Comparison of ENCODE assay signal across 1 cellular context in the genomic region with DNA sequence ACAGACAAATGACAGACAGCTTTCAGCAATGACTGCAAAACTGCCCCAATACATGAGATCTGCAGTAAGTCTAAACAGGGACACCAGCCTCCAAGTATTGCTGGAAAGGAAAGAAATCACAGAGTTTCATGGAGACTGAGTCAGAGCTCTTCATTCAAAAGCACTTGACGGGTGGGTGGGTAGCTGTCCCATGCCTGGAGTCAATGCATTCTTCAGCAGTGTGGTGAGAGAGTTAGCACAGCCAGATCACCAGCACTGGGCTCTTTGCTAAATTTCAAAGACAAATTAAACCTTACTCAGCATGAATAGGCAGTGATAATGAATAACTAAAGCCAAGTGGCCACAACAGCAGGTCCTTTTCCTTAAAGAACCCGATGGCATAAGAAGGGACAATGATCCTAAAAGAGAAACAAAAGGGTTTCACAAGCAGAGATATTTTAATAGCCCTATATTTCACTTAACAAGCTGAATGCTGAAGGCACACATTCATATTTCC.
TF ChIP-seq lines count a peak whose summit lies in the region.

No MANE protein-coding gene starts in this region.

TF ChIP-seq in H1, 55 proteins besides CTCF, POLR2A, EP300 and RAD21:
- TF ChIP-seq CBX5 (IDR thresholded peaks at IDR 0.05; ENCODE audit: low read depth, low read length) = no peak
- no peak for TF ChIP-seq BACH1 (IDR thresholded peaks at IDR 0.05; ENCODE audit: low read length)
- no peak for TF ChIP-seq SRF (IDR thresholded peaks at IDR 0.05; ENCODE audit: low read depth, low read length)
- no peak for TF ChIP-seq JUN (IDR thresholded peaks at IDR 0.05; ENCODE audit: low read depth, low read length)
- no peak for TF ChIP-seq TBP (IDR thresholded peaks at IDR 0.05; ENCODE audit: low read depth, low read length)
- TF ChIP-seq CEBPB (IDR thresholded peaks at IDR 0.05; ENCODE audit: low read depth, low read length) = no peak
- TF ChIP-seq CTBP2 (IDR thresholded peaks at IDR 0.05; ENCODE audit: borderline replicate concordance, insufficient read depth, insufficient read length, low read length) = no peak
- TF ChIP-seq SIX5 (IDR thresholded peaks at IDR 0.05; ENCODE audit: low read depth, low read length) = no peak
- TF ChIP-seq EGR1 (IDR thresholded peaks at IDR 0.05; ENCODE audit: borderline replicate concordance, low read depth, low read length) = no peak
- TF ChIP-seq BRCA1 (IDR thresholded peaks at IDR 0.05; ENCODE audit: low read depth, low read length) = no peak
- no peak for TF ChIP-seq CHD2 (IDR thresholded peaks at IDR 0.05; ENCODE audit: low read length)
- TF ChIP-seq, protein P1, sequence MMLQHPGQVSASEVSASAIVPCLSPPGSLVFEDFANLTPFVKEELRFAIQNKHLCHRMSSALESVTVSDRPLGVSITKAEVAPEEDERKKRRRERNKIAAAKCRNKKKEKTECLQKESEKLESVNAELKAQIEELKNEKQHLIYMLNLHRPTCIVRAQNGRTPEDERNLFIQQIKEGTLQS (IDR thresholded peaks at IDR 0.05; ENCODE audit: insufficient read depth, low read depth, low read length) = no peak
- TF ChIP-seq GTF2F1 (IDR thresholded peaks at IDR 0.05; ENCODE audit: borderline replicate concordance, low read depth, low read length) = no peak
- no peak for TF ChIP-seq RXRA (IDR thresholded peaks at IDR 0.05; ENCODE audit: insufficient read depth, low read depth, low read length)
- TF ChIP-seq, protein P2, sequence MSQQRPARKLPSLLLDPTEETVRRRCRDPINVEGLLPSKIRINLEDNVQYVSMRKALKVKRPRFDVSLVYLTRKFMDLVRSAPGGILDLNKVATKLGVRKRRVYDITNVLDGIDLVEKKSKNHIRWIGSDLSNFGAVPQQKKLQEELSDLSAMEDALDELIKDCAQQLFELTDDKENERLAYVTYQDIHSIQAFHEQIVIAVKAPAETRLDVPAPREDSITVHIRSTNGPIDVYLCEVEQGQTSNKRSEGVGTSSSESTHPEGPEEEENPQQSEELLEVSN (IDR thresholded peaks at IDR 0.05) = no peak
- TF ChIP-seq JUND (IDR thresholded peaks at IDR 0.05; ENCODE audit: low read length) = no peak
- no peak for TF ChIP-seq KDM1A (IDR thresholded peaks at IDR 0.05; ENCODE audit: borderline replicate concordance, low read length)
TF ChIP-seq in H1: peak in this region for 0.
